ENCODE assay signal across 8 cellular contexts in the genomic region with DNA sequence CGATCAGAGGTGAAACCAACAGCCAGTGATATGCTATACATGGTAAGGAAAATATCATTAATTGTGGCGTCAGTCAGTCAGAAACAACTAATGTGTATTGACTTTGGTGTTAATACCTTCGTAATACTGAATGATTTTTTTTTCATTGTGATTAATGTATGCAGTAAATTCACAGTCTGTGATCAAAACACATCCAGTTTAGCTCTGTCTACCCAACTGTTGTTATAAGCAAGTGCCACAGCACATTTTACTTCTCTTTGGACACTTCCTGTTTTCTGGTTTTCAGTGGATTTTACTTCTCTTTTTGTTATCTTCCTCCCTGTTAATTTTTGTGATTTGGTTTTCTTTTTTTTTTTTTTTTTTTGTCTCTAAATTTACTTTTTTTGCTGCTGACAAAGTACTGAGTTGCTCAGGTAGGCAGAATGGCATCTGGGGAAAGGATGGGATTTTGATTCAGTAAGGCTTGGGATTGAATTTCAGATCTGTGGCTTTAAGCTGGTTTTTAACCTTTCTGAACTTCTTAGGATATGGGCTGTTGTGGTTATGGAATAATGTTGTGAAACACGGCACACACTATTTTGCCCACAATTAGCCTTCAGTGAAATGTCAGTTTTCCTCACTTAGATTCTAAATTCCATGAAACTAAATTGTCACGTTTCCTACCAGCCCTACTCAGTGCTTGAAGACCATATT. TPM values are rescaled to one million over a fixed set of nuclear protein-coding genes. Genes with fewer than 3 reads are reported as not detected.
DNase-seq lines count a peak whose midpoint lies in the region; ATAC-seq and TF ChIP-seq lines count a peak whose summit lies in the region.

No MANE protein-coding gene starts in this region.

- peak; percentile 16 for ATAC-seq in HG03066 (IDR thresholded peaks at IDR 0.05; ENCODE audit: low read depth, unreplicated experiment)

- peak overlapping the region; percentile 77 for H3K4me3 Mint-ChIP-seq in activated CD4-positive, alpha-beta T cell treated with anti-CD3 and anti-CD28 coated beads, Interleukin-2, amount 10 ng/mL, durations not matched to agents 24 days and 14 days

- H3K4me2 ChIP-seq in skeletal muscle satellite cell (ENCODE audit: low read length), result peak overlapping the region; percentile 83

- H3K36me3 ChIP-seq in SJSA1 (peaks cover 35% of the 10 kb centered on the region), skeletal muscle satellite cell (ENCODE audit: insufficient read depth, low read length) (peaks cover 31% of the 10 kb centered on the region)

- H3K4me1 ChIP-seq in SJSA1 (replicated peaks) (peaks cover 34% of the 10 kb centered on the region), skeletal muscle satellite cell (ENCODE audit: control insufficient read depth, insufficient read depth, low read length) (peaks cover 60% of the 10 kb centered on the region)

- intact Hi-C loops in activated CD4-positive, alpha-beta T cell treated with anti-CD3 and anti-CD28 coated beads, Interleukin-2, amount 10 ng/mL, durations not matched to agents 24 days and 14 days (cut with micrococcal nuclease), result loop anchor here (2.0 kb wide), 6 partner anchors 454 to 1078 kb away; a partner anchor contains a TSS

- peak overlapping the region; percentile 44 for H3K4me3 ChIP-seq in SJSA1
- H3K4me3 ChIP-seq in fibroblast of pulmonary artery (replicated peaks; ENCODE audit: low read depth, low read length), result peak overlapping the region; percentile 71
- H3K4me3 ChIP-seq in skeletal muscle satellite cell (ENCODE audit: low read length), result peak overlapping the region; percentile 72

- H3K9me3 ChIP-seq in SJSA1 (replicated peaks) (no peaks in the 10 kb centered on the region), skeletal muscle satellite cell (replicated peaks; ENCODE audit: low read length) (no peaks in the 10 kb centered on the region)

- peaks cover 4% of the 10 kb centered on the region for H3K36me3 Mint-ChIP-seq in activated CD4-positive, alpha-beta T cell treated with anti-CD3 and anti-CD28 coated beads, Interleukin-2, amount 10 ng/mL, durations not matched to agents 24 days and 14 days (ENCODE audit: low read depth)

- H3K4me1 Mint-ChIP-seq in activated CD4-positive, alpha-beta T cell treated with anti-CD3 and anti-CD28 coated beads, Interleukin-2, amount 10 ng/mL, durations not matched to agents 24 days and 14 days, result peaks cover 67% of the 10 kb centered on the region

- H3K27ac ChIP-seq in SJSA1, result peak overlapping the region; percentile 94

- peak overlapping the region; percentile 87 for H3K9ac ChIP-seq in skeletal muscle satellite cell (ENCODE audit: low read depth, low read length)

- no peaks in the 10 kb centered on the region for H3K9me3 Mint-ChIP-seq in activated CD4-positive, alpha-beta T cell treated with anti-CD3 and anti-CD28 coated beads, Interleukin-2, amount 10 ng/mL, durations not matched to agents 24 days and 14 days

- no peak for DNase-seq in activated CD4-positive, alpha-beta T cell treated with anti-CD3 and anti-CD28 coated beads, Interleukin-2, amount 10 ng/mL, durations not matched to agents 24 days and 14 days
- DNase-seq in activated CD4-positive, alpha-beta T cell treated with anti-CD3 and anti-CD28 coated beads, Interleukin-2, amount 50 U/mL, for 48 hours, result no peak
- no peak for DNase-seq in SJSA1 (ENCODE audit: low read depth in 1 of 2, low spot score in 2 of 2)
- peak; percentile 48 for DNase-seq in fibroblast of pulmonary artery (ENCODE audit: low read depth)
- DNase-seq in T-helper 9 cell, result no peak
- DNase-seq in activated gamma-delta T cell (lab: John Stamatoyannopoulos, UW), result no peak

- no peak for TF ChIP-seq CTCF in fibroblast of pulmonary artery (IDR thresholded peaks at IDR 0.05; ENCODE audit: low read length, missing control alignments)

- H3K27me3 ChIP-seq in SJSA1 (replicated peaks) (no peaks in the 10 kb centered on the region), skeletal muscle satellite cell (ENCODE audit: control insufficient read depth, insufficient read depth, low read length) (no peaks in the 10 kb centered on the region)

- peaks cover 2% of the 10 kb centered on the region for H3K27me3 Mint-ChIP-seq in activated CD4-positive, alpha-beta T cell treated with anti-CD3 and anti-CD28 coated beads, Interleukin-2, amount 10 ng/mL, durations not matched to agents 24 days and 14 days

- H3K27ac Mint-ChIP-seq in activated CD4-positive, alpha-beta T cell treated with anti-CD3 and anti-CD28 coated beads, Interleukin-2, amount 10 ng/mL, durations not matched to agents 24 days and 14 days, result peak overlapping the region; percentile 91

RNA-seq across cellular contexts. Expression of a gene that starts 0.6 kb away (rescaled TPM):
- 4.3 and 5.3 TPM in 2 replicates for total RNA-seq in activated CD4-positive, alpha-beta T cell treated with anti-CD3 and anti-CD28 coated beads, Interleukin-2, amount 10 ng/mL, durations not matched to agents 24 days and 14 days
- 34.4 and 81.5 TPM in 2 replicates for total RNA-seq in SJSA1 (2014; rRNA removed; shearing (Covaris generic))
- total RNA-seq in skeletal muscle satellite cell (2012; rRNA removed), result 128 and 135 TPM in 2 replicates

RNA-seq across cellular contexts. Expression of a gene that starts 30.2 kb away (rescaled TPM):
- 134 and 141 TPM in 2 replicates for total RNA-seq in activated CD4-positive, alpha-beta T cell treated with anti-CD3 and anti-CD28 coated beads, Interleukin-2, amount 10 ng/mL, durations not matched to agents 24 days and 14 days
- 45.7 and 76.8 TPM in 2 replicates for total RNA-seq in SJSA1 (2014; rRNA removed; shearing (Covaris generic))
- total RNA-seq in skeletal muscle satellite cell (2012; rRNA removed), result 22.5 and 27.4 TPM in 2 replicates
